9 cellular contexts compared by ENCODE assay signal in the genomic region with DNA sequence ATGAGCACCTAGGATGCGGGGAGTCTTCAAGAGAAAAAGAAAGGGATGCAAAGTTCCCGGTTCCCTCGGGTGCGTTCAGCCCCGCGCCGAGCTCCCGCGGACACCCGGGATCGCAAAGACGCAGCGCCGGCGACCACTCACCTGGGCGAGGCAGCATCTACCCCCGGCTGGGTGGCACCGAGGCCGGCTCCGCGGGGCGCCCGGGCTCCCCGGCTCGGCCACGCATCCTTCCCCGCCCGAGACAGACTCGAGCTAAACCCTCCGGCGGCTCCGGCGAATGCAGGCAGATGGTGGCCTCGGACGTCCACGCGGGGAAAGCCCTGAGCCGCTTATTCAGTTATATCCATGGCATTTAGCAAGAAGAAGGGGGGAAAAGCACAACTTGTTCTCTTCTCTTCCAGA. TPM values are rescaled to one million over a fixed set of nuclear protein-coding genes. Genes with fewer than 3 reads are reported as not detected.
DNase-seq lines count a peak whose midpoint lies in the region; ATAC-seq and TF ChIP-seq lines count a peak whose summit lies in the region.
"Had no signal": no experiment of that assay in that cellular context is flagged by ENCODE, and none has a peak within 500 bp of the region (broad histone marks: within the 10 kb centered on the region; RNA-seq: fewer than 3 reads in every experiment).

No MANE protein-coding gene starts in this region.

- H3K27me3 ChIP-seq in DND-41 (ENCODE audit: insufficient read depth, low read length, poor library complexity): peaks cover 26% of the 10 kb centered on the region
- H3K27me3 ChIP-seq in NT2/D1 (ENCODE audit: insufficient read depth, insufficient read length): peaks cover 39% of the 10 kb centered on the region
- peaks cover 0 to 84% (median 11%) of the 10 kb centered on the region in 4 donors for H3K27me3 ChIP-seq in esophagus muscularis mucosa
- H3K27me3 ChIP-seq in trophoblast cell (ENCODE audit: insufficient read depth, low read length): peaks cover 35% of the 10 kb centered on the region

- no peaks in the 10 kb centered on the region for H3K79me2 ChIP-seq in DND-41 (ENCODE audit: insufficient read depth, low read length)
- no peaks in the 10 kb centered on the region for H3K79me2 ChIP-seq in trophoblast cell (ENCODE audit: control insufficient read depth, insufficient read depth, low read length, poor library complexity)

- H3K36me3 ChIP-seq in DND-41 (ENCODE audit: insufficient read depth, low read length): no peaks in the 10 kb centered on the region
- H3K36me3 ChIP-seq in NT2/D1 (ENCODE audit: insufficient read depth, insufficient read length, low read length): no peaks in the 10 kb centered on the region
- H3K36me3 ChIP-seq in esophagus muscularis mucosa: no peaks in the 10 kb centered on the region
- H3K36me3 ChIP-seq in trophoblast cell (ENCODE audit: control insufficient read depth in 1 of 2, insufficient read depth in 2 of 2, low read length in 2 of 2): no peaks in the 10 kb centered on the region

- TF ChIP-seq EP300 in esophagus muscularis mucosa (IDR thresholded peaks at IDR 0.05): no peak

- no peak overlapping the region for H4K8ac ChIP-seq in trophoblast cell (ENCODE audit: low read depth, low read length)

- no peak overlapping the region for H3K4ac ChIP-seq in trophoblast cell (ENCODE audit: low read depth, low read length)

- no peaks in the 10 kb centered on the region for H3K9me3 ChIP-seq in DND-41 (ENCODE audit: insufficient read depth, low read length, severe bottlenecking)
- no peaks in the 10 kb centered on the region for H3K9me3 ChIP-seq in NT2/D1 (ENCODE audit: insufficient read depth, low read length)
- no peaks in the 10 kb centered on the region for H3K9me3 ChIP-seq in esophagus muscularis mucosa
- H3K9me3 ChIP-seq in trophoblast cell (ENCODE audit: insufficient read depth, low read depth, low read length): peaks cover 4% of the 10 kb centered on the region

- H3K4me1 ChIP-seq in DND-41 (ENCODE audit: insufficient read depth, low read length) (peaks cover 52% of the 10 kb centered on the region), NT2/D1 (ENCODE audit: insufficient read depth, insufficient read length) (peaks cover 11% of the 10 kb centered on the region), esophagus muscularis mucosa (peaks cover 15 to 29% (median 24%) of the 10 kb centered on the region in 4 donors), trophoblast cell (ENCODE audit: control insufficient read depth in 1 of 2, insufficient read depth in 2 of 2, low read length in 2 of 2) (peaks cover 7% of the 10 kb centered on the region in 2 experiments)
- H3K4me1 ChIP-seq: foreskin keratinocyte had no signal

- H3K79me1 ChIP-seq in trophoblast cell (ENCODE audit: low read length): no peaks in the 10 kb centered on the region

- H2BK120ac ChIP-seq in trophoblast cell (ENCODE audit: insufficient read depth, low read length, poor library complexity): no peak overlapping the region

- H2BK12ac ChIP-seq in trophoblast cell (ENCODE audit: low read length): no peak overlapping the region

- peak overlapping the region; percentile 54 for H3K9ac ChIP-seq in DND-41 (ENCODE audit: low read depth, low read length)
- peak overlapping the region; percentile 77 for H3K9ac ChIP-seq in NT2/D1 (ENCODE audit: insufficient read length, low read depth)
- H3K9ac ChIP-seq in trophoblast cell (ENCODE audit: low read length): no peak overlapping the region

- intact Hi-C loops in esophagus muscularis mucosa (cut with DNase I): no loop called here

- no peak for ATAC-seq in DND-41 (ENCODE audit: insufficient read depth, low read depth)
- ATAC-seq in GM21737 (IDR thresholded peaks at IDR 0.05; ENCODE audit: unreplicated experiment): no peak
- no peak for ATAC-seq in GM21447 (IDR thresholded peaks at IDR 0.05; ENCODE audit: unreplicated experiment)

- H3K4me3 ChIP-seq in DND-41 (ENCODE audit: low read depth in 1 of 2, low read length in 2 of 2): peak overlapping the region; percentile 18 to 62; a peak in 3 of 4 replicates
- peak overlapping the region; percentile 55 for H3K4me3 ChIP-seq in NT2/D1 (ENCODE audit: insufficient read length, low read depth)
- peak overlapping the region; percentile 50 to 65 (median 54) for H3K4me3 ChIP-seq in esophagus muscularis mucosa
- no peak overlapping the region for H3K4me3 ChIP-seq in trophoblast cell (ENCODE audit: low read depth, low read length)

- no peak overlapping the region for H4K91ac ChIP-seq in trophoblast cell (ENCODE audit: low read depth, low read length)

- no peak for DNase-seq in DND-41
- DNase-seq in NT2/D1 (ENCODE audit: low read depth, low spot score): no peak
- DNase-seq in esophagus muscularis mucosa (ENCODE audit: extremely low spot score): no peak
- no peak for DNase-seq in trophoblast cell
- DNase-seq in germinal center (ENCODE audit: low spot score): no peak
- DNase-seq in NCI-H446 treated with DMSO at 0.1 percent for 48 hours (lab: John Stamatoyannopoulos, UW): no peak

- H3K27ac ChIP-seq in DND-41 (ENCODE audit: low read length) (no peak overlapping the region; the same call in 1 of the 2 replicates), esophagus muscularis mucosa (replicated peaks in 1 of 4) (no peak overlapping the region), trophoblast cell (ENCODE audit: low read depth, low read length) (no peak overlapping the region)
- H3K27ac ChIP-seq: foreskin keratinocyte had no signal

- H4K20me1 ChIP-seq in DND-41 (ENCODE audit: insufficient read depth, low read length): no peaks in the 10 kb centered on the region

- H2AK5ac ChIP-seq in trophoblast cell (ENCODE audit: low read length): no peak overlapping the region

- no peak overlapping the region for H3K18ac ChIP-seq in trophoblast cell (ENCODE audit: low read length)

- 0% methylated on average over 25 of the region's 38 CpGs for WGBS in esophagus muscularis mucosa
- no CpG with 5 or more reads among the region's 38 CpGs for WGBS in trophoblast cell (ENCODE audit: extremely low coverage, insufficient coverage, insufficient read length)

- TF ChIP-seq CTCF in DND-41 (IDR thresholded peaks at IDR 0.05; ENCODE audit: borderline replicate concordance, extremely low read depth, low read length, poor library complexity, severe bottlenecking) (no peak), esophagus muscularis mucosa (IDR thresholded peaks at IDR 0.05) (no peak)

- H3K4me2 ChIP-seq in DND-41 (ENCODE audit: insufficient read depth, low read length) (peak overlapping the region; percentile 79), trophoblast cell (ENCODE audit: low read length) (peak overlapping the region; percentile 79)

- no peak overlapping the region for H4K12ac ChIP-seq in trophoblast cell (ENCODE audit: low read depth, low read length)

- H3K14ac ChIP-seq in trophoblast cell (ENCODE audit: low read length): no peak overlapping the region

- no peak overlapping the region for H3K23ac ChIP-seq in trophoblast cell (ENCODE audit: low read length)

- H2AFZ ChIP-seq in DND-41 (ENCODE audit: low read depth, low read length) (peak overlapping the region; percentile 19), trophoblast cell (ENCODE audit: insufficient read depth, low read length, poor library complexity) (no peak overlapping the region)

- no peak for TF ChIP-seq POLR2A in esophagus muscularis mucosa (IDR thresholded peaks at IDR 0.05; ENCODE audit: low read depth)

- H2BK5ac ChIP-seq in trophoblast cell (ENCODE audit: low read depth, low read length, poor library complexity): no peak overlapping the region

RNA-seq across cellular contexts. Expression of a gene that starts 0.4 kb away (rescaled TPM):
- under 1 TPM in 1 of 4 donors, not detected in 3; 0.11 TPM for total RNA-seq in esophagus muscularis mucosa
- 0.01 and 0.03 TPM in 2 replicates for polyA plus RNA-seq in trophoblast cell (2013)
- total RNA-seq: foreskin keratinocyte had no signal
- polyA plus RNA-seq: foreskin keratinocyte had no signal
